In the genomic region with DNA sequence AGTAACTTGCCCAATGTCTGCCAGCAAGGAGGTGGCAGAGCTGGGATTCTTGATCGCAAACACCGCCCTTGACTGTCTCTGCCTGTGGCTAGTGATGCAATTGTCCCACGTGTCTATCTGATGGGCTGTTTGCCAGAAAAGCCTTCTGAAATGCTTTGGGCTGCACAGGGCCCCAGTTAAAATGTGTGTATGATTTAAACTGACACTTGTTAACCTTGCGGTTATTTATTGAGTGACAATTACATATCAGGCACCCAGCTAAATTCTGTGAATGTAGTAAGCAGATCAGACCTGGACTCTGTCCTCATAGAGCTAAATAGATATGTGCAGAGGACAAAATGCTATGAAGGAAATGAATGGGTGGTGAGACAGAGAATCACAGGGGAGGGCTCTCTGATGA, we compare ENCODE assay signal across 8 cellular contexts. TPM values are rescaled to one million over a fixed set of nuclear protein-coding genes. Genes with fewer than 3 reads are reported as not detected.
A peak's percentile ranks its signal among the peaks of the same experiment; 100 is the strongest.
DNase-seq lines count a peak whose midpoint lies in the region; ATAC-seq and TF ChIP-seq lines count a peak whose summit lies in the region.

No MANE protein-coding gene starts in this region.

- WGBS in lung, 2 donors, result 4% methylated on average over 4 of the region's 4 CpGs

- H3K9me3 Mint-ChIP-seq in HFFc6, result no peaks in the 10 kb centered on the region; the same call in 1 of the 2 replicates

- no peaks in the 10 kb centered on the region for H3K27me3 ChIP-seq in lung (ENCODE audit: control insufficient read depth, insufficient read depth)

- H3K27ac ChIP-seq in lung (ENCODE audit: low read depth in 1 of 2, low read length in 1 of 2), result no peak overlapping the region

- DNase-seq in AG08395 (ENCODE audit: low spot score) (peak; percentile 78), HFFc6 (peak; percentile 88), T-helper 1 cell (peak; percentile 27 to 76 (median 49)), T47D (ENCODE audit: low read depth in 1 of 2, low spot score in 1 of 2) (peak; percentile 31 to 94), lung (ENCODE audit: low spot score) (peak; percentile 84), ureter (ENCODE audit: low spot score) (peak; percentile 80), NCI-H187 treated with DMSO at 0.1 percent for 48 hours (lab: John Stamatoyannopoulos, UW) (no peak)

- H3K9me3 ChIP-seq in lung (ENCODE audit: control insufficient read depth in 2 of 2, insufficient read depth in 1 of 2, low read length in 1 of 2), result no peaks in the 10 kb centered on the region

- no peak overlapping the region for H3K4me3 Mint-ChIP-seq in HFFc6

- peaks cover 12% of the 10 kb centered on the region; the same call in 1 of the 2 replicates for H3K36me3 Mint-ChIP-seq in HFFc6 (ENCODE audit: low read depth)

- H3K27ac Mint-ChIP-seq in HFFc6, result no peak overlapping the region

- TF ChIP-seq CTCF in HFFc6 (IDR thresholded peaks at IDR 0.05) (no peak), lung (IDR thresholded peaks at IDR 0.05; ENCODE audit: control extremely low read depth, extremely low read depth) (no peak)

- H3K36me3 ChIP-seq in lung (ENCODE audit: control insufficient read depth in 2 of 2, insufficient read depth in 2 of 2, low read length in 2 of 2), result no peaks in the 10 kb centered on the region

- H3K4me3 ChIP-seq in lung, result no peak overlapping the region

- in situ Hi-C loops in T47D (cut with HindIII; ENCODE audit: low pct_unique_long_range_greater_than_20kb, low sequenced_read_pairs), result no loop called here

- peaks cover 3% of the 10 kb centered on the region for H3K27me3 Mint-ChIP-seq in HFFc6 (ENCODE audit: insufficient read depth)

- peaks cover 40% of the 10 kb centered on the region for H3K4me1 Mint-ChIP-seq in HFFc6 (ENCODE audit: low read depth)

- ATAC-seq in lung (ENCODE audit: insufficient read depth, low FRiP score) (peak; percentile 60), HG03520 (IDR thresholded peaks at IDR 0.05; ENCODE audit: unreplicated experiment) (no peak)

- H3K4me1 ChIP-seq in lung (ENCODE audit: control insufficient read depth in 2 of 2, insufficient read depth in 2 of 2, low read length in 2 of 2), result peaks cover 0 to 1% of the 10 kb centered on the region in 2 donors

RNA-seq across cellular contexts. Expression of gene IL12B, which starts 11.6 kb away (rescaled TPM):
- not detected for total RNA-seq in HFFc6 (2021; fragmentation: NEBNext Ultra II Directional; extraction: Animal tissue kit (Norgen Biotek cat#: 25700))
- under 1 TPM in 1 of 2 donors, not detected in 1; 0.11 TPM for total RNA-seq in lung
- polyA plus RNA-seq in lung, result under 1 TPM in 1 of 2 donors, not detected in 1; 0.08 TPM
- total RNA-seq in ureter, result not detected
